In genomic region chr10:69318997-69319727, GRCh38 we compare ENCODE assay signal across 8 cellular contexts. TPM values are rescaled to one million over a fixed set of nuclear protein-coding genes. Genes with fewer than 3 reads are reported as not detected.
DNase-seq lines count a peak whose midpoint lies in the region; ATAC-seq and TF ChIP-seq lines count a peak whose summit lies in the region.

No MANE protein-coding gene starts in this region.

- H3K36me3 ChIP-seq in osteoblast (ENCODE audit: insufficient read depth, low read length) (peaks cover 3% of the 10 kb centered on the region), thymus (ENCODE audit: control insufficient read depth, insufficient read depth) (peaks cover 4% of the 10 kb centered on the region)

- TF ChIP-seq CTCF in foreskin fibroblast (IDR thresholded peaks at IDR 0.05; ENCODE audit: low read depth, low read length) (no peak), osteoblast (IDR thresholded peaks at IDR 0.05; ENCODE audit: extremely low read depth, low read depth, low read length) (no peak)

- peaks cover 54% of the 10 kb centered on the region for H3K79me2 ChIP-seq in osteoblast (ENCODE audit: insufficient read depth, low read length)

- peak overlapping the region; percentile 88 for H2AFZ ChIP-seq in osteoblast (ENCODE audit: low read length)

- DNase-seq in activated effector memory CD4-positive, alpha-beta T cell treated with anti-CD3 and anti-CD28 coated beads, Interleukin-2, amount 50 U/mL, for 16 hours, result peak; percentile 93
- DNase-seq in foreskin fibroblast, result peak; percentile 60 to 83
- DNase-seq in osteoblast (ENCODE audit: insufficient read length, low spot score, missing footprints), result peak; percentile 97
- no peak for DNase-seq in NCI-H345 treated with DMSO at 0.1 percent for 48 hours (lab: John Stamatoyannopoulos, UW; ENCODE audit: unreplicated experiment)

- ATAC-seq in GM18498 (IDR thresholded peaks at IDR 0.05; ENCODE audit: unreplicated experiment) (peak; percentile 23), HG02610 (IDR thresholded peaks at IDR 0.05; ENCODE audit: unreplicated experiment) (peak; percentile 14)

- H3K27me3 ChIP-seq in osteoblast (ENCODE audit: insufficient read depth, low read length), result no peaks in the 10 kb centered on the region
- no peaks in the 10 kb centered on the region for H3K27me3 ChIP-seq in thymus (ENCODE audit: control insufficient read depth, insufficient read depth)

- H4K20me1 ChIP-seq in osteoblast (ENCODE audit: insufficient read depth, low read length), result peaks cover 42% of the 10 kb centered on the region

- WGBS in thymus, result 2% methylated on average over 56 of the region's 56 CpGs

- H3K9me3 ChIP-seq in osteoblast (ENCODE audit: low read depth, low read length), result no peaks in the 10 kb centered on the region
- no peaks in the 10 kb centered on the region for H3K9me3 ChIP-seq in thymus (ENCODE audit: control insufficient read depth)

- H3K27ac ChIP-seq in osteoblast (ENCODE audit: low read depth, low read length), result peak overlapping the region; percentile 83
- H3K27ac ChIP-seq in thymus (ENCODE audit: low read depth), result peak overlapping the region; percentile 69

- H3K4me3 ChIP-seq in foreskin fibroblast (ENCODE audit: low read depth in 1 of 2, low read length in 2 of 2) (peak overlapping the region; percentile 76 to 93), osteoblast (ENCODE audit: insufficient read depth, low read length) (peak overlapping the region; percentile 98), thymus (ENCODE audit: low read length) (peak overlapping the region; percentile 96)

- H3K4me1 ChIP-seq in osteoblast (ENCODE audit: insufficient read depth, low read length), result peaks cover 37% of the 10 kb centered on the region
- peaks cover 26% of the 10 kb centered on the region for H3K4me1 ChIP-seq in thymus (ENCODE audit: control insufficient read depth, insufficient read depth, low read length)

- peak overlapping the region; percentile 96 for H3K4me2 ChIP-seq in osteoblast (ENCODE audit: insufficient read depth, low read length)

TF ChIP-seq in PFSK-1, 5 proteins besides CTCF, POLR2A, EP300 and RAD21:
- TF ChIP-seq SIN3A (IDR thresholded peaks at IDR 0.05; ENCODE audit: borderline replicate concordance, insufficient read depth, low read length) (peak; percentile 81; the same call in 1 of the 2 replicates), TAF1 (IDR thresholded peaks at IDR 0.05; ENCODE audit: borderline replicate concordance, insufficient read depth, low read length) (peak; percentile 70; the same call in 1 of the 2 replicates), POLR2AphosphoS5 (IDR thresholded peaks at IDR 0.05; ENCODE audit: low read depth, low read length) (no peak)

RNA-seq across cellular contexts. Expression of gene HK1, which starts 40.9 kb away (rescaled TPM):
- polyA plus RNA-seq in PFSK-1 (2012; ENCODE audit: insufficient read length, low read depth), result 295 TPM
- total RNA-seq in osteoblast, result 99.6 and 111 TPM in 2 replicates
- polyA plus RNA-seq in thymus, result 33.7 TPM
